13 cellular contexts compared by ENCODE assay signal in the genomic region with DNA sequence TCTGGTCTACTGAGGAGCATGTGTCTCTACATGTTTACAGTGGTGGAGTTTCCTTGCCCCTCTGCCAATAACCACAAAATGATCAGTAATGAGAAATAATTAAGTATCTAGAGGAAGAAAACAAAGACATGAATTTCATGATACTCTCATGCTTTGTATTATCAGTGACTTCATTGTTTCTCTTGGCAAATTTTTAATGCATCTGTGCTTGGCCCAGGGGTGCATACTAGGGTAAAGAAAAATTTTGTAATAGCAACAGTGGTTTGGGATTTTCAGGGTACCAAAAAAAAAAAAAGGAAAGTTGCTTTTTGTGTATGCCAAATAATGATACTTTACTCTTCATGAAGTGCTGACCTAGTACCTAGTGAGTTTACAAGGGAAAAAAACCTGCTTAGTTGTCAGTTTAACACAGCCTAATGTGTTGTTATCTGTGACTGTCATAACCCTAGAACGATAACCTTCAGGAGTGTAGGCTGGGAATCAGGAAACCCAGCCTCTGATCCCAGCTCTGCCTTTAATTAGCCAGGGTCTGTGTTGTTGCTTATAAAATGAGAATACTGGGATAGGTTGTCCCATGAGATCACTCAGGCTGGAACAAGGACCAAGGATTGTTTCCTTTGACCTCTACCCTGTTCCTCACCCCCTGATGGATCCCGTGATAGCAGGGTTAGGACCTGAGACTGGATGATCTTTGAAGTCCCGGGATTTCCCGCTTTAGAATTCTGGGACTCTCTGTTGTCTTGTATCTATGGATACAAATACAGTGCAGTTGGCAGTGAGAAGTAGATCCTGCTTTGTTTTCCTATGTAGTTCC.
A peak's percentile ranks its signal among the peaks of the same experiment; 100 is the strongest.
DNase-seq lines count a peak whose midpoint lies in the region; ATAC-seq and TF ChIP-seq lines count a peak whose summit lies in the region.
"Had no signal": no experiment of that assay in that cellular context is flagged by ENCODE, and none has a peak within 500 bp of the region (broad histone marks: within the 10 kb centered on the region; RNA-seq: fewer than 3 reads in every experiment).

No MANE protein-coding gene starts in this region.

- TF ChIP-seq CTCF in AG10803 (conservative IDR thresholded peaks at IDR 0.05; ENCODE audit: low read length), result no peak
- no peak for TF ChIP-seq CTCF in astrocyte of the spinal cord (IDR thresholded peaks at IDR 0.05; ENCODE audit: low read depth, low read length)
- TF ChIP-seq CTCF in neural crest cell (conservative IDR thresholded peaks at IDR 0.05), result no peak
- no peak for TF ChIP-seq CTCF in upper lobe of right lung (IDR thresholded peaks at IDR 0.05)

- peak overlapping the region; percentile 77 for H3K27ac Mint-ChIP-seq in neural crest cell (ENCODE audit: unreplicated experiment)

- H3K4me1 Mint-ChIP-seq in neural crest cell, result peaks cover 62% of the 10 kb centered on the region

- peak; percentile 26 for DNase-seq in AG10803 (ENCODE audit: low read depth)
- DNase-seq in astrocyte of the spinal cord (ENCODE audit: low read depth, low spot score), result peak; percentile 57
- DNase-seq in left cardiac atrium, result no peak
- no peak for DNase-seq in neural crest cell (ENCODE audit: low read depth, low spot score)
- DNase-seq in COLO668 (lab: John Stamatoyannopoulos, UW; ENCODE audit: unreplicated experiment), result no peak
- no peak for DNase-seq in upper lobe of right lung
- DNase-seq: NCI-H1092 treated with DMSO at 0.1 percent for 48 hours, NCI-H82, retina, upper lobe of left lung had no signal

- H3K4me3 ChIP-seq in AG10803 (ENCODE audit: low read length) (no peak overlapping the region), astrocyte of the spinal cord (ENCODE audit: low read depth, low read length) (no peak overlapping the region), upper lobe of right lung (no peak overlapping the region)
- H3K4me3 ChIP-seq: upper lobe of left lung had no signal

- no peak overlapping the region for H3K27ac ChIP-seq in upper lobe of right lung
- H3K27ac ChIP-seq: upper lobe of left lung had no signal

- no peaks in the 10 kb centered on the region for H3K9me3 ChIP-seq in upper lobe of right lung
- H3K9me3 ChIP-seq: upper lobe of left lung had no signal

- H3K36me3 ChIP-seq in upper lobe of right lung, result no peaks in the 10 kb centered on the region
- H3K36me3 ChIP-seq: upper lobe of left lung had no signal

- H3K27me3 Mint-ChIP-seq in neural crest cell (ENCODE audit: low read depth), result no peaks in the 10 kb centered on the region

- intact Hi-C loops in left cardiac atrium (cut with DNase I) (loop anchor here in 1 of 2 donors (5.0 to 10.0 kb wide), 2 partner anchors 58 to 110 kb away; no protein-coding TSS in a partner anchor), upper lobe of right lung (cut with DNase I) (no loop called here)

- in situ Hi-C loops in astrocyte of the spinal cord (cut with HindIII; ENCODE audit: low sequenced_read_pairs), result no loop called here

- peaks cover 5% of the 10 kb centered on the region for H3K9me3 Mint-ChIP-seq in neural crest cell

- peak; percentile 25 to 81 for ATAC-seq in left cardiac atrium
- ATAC-seq in GM21576 (IDR thresholded peaks at IDR 0.05; ENCODE audit: unreplicated experiment), result no peak
- ATAC-seq in HG03520 (IDR thresholded peaks at IDR 0.05; ENCODE audit: unreplicated experiment), result no peak
- ATAC-seq in upper lobe of right lung, result no peak
- ATAC-seq: activated CD4-positive, CD25-positive, alpha-beta regulatory T cell treated with anti-CD3 and anti-CD28 coated beads, Interleukin-2, amount 50 U/mL, for 24 hours had no signal

- H3K4me1 ChIP-seq in upper lobe of right lung, result peaks cover 13% of the 10 kb centered on the region

- no peaks in the 10 kb centered on the region for H3K36me3 Mint-ChIP-seq in neural crest cell (ENCODE audit: low read depth)

- no peaks in the 10 kb centered on the region for H3K27me3 ChIP-seq in upper lobe of right lung
- H3K27me3 ChIP-seq: upper lobe of left lung had no signal

- peak overlapping the region; percentile 54 for H3K4me3 Mint-ChIP-seq in neural crest cell

Comparison
In these comparisons a context has a peak if more than half of its experiments do, and no peak if none do; other contexts are left out.
1. DNase-seq: peak in AG10803 (single experiment) and astrocyte of the spinal cord (single experiment); none in left cardiac atrium (single experiment), neural crest cell (single experiment), COLO668 (single experiment) and upper lobe of right lung (single experiment).
2. ATAC-seq: peak in left cardiac atrium (2 of 2); none in GM21576 (single experiment), HG03520 (single experiment) and upper lobe of right lung (single experiment).